ENCODE assay signal across 8 cellular contexts in genomic region chrX:47193475-47194241, GRCh38. TPM values are rescaled to one million over a fixed set of nuclear protein-coding genes. Genes with fewer than 3 reads are reported as not detected.
DNase-seq lines count a peak whose midpoint lies in the region; ATAC-seq, FAIRE-seq and TF ChIP-seq lines count a peak whose summit lies in the region.

TSS of gene UBA1 (plus strand) at chrX:47193829. CDS start at chrX:47198803, 4,974 bp downstream.

- BruUV-seq in endothelial cell of umbilical vein (replicated peaks; lab: Mats Ljungman, UMichigan) = no TSS peak

- H3K27me3 ChIP-seq in endothelial cell of umbilical vein (ENCODE audit: control insufficient read depth in 2 of 2, insufficient read depth in 2 of 2, low read length in 2 of 2) = no peaks in the 10 kb centered on the region

- no peaks in the 10 kb centered on the region for H4K20me1 ChIP-seq in endothelial cell of umbilical vein (replicated peaks; ENCODE audit: control insufficient read depth, extremely low read depth, insufficient read depth, low read length)

- H3K4me2 ChIP-seq in endothelial cell of umbilical vein (ENCODE audit: insufficient read depth, low read length) = peak within 1 kb of the TSS; percentile 79

- H3K27ac ChIP-seq in endothelial cell of umbilical vein (ENCODE audit: insufficient read depth, low read depth, low read length) = peak within 1 kb of the TSS; percentile 76

- peak; percentile 97 for DNase-seq in DMS 273 treated with DMSO at 0.1 percent for 48 hours (lab: John Stamatoyannopoulos, UW)
- peak; percentile 96 for DNase-seq in OCI-M1 (lab: John Stamatoyannopoulos, UW)
- DNase-seq in activated T-cell treated with anti-CD3 and anti-CD28 coated beads for 24 hours (ENCODE audit: low read depth) = peak; percentile 87
- peak; percentile 95 for DNase-seq in endothelial cell of umbilical vein (ENCODE audit: low read depth, low spot score)
- peak; percentile 90 to 97 (median 96) for DNase-seq in mucosa of descending colon
- peak; percentile 95 for DNase-seq in stimulated activated CD8-positive, alpha-beta memory T cell treated with anti-CD3 and anti-CD28 coated beads, Interleukin-4, amount 100 ng/mL, for 24 hours (ENCODE audit: low read depth)

- no peaks in the 10 kb centered on the region for H3K9me3 Mint-ChIP-seq in IgD-negative memory B cell

- H3K27me3 Mint-ChIP-seq in IgD-negative memory B cell = no peaks in the 10 kb centered on the region

- H3K9me1 ChIP-seq in endothelial cell of umbilical vein (replicated peaks; ENCODE audit: control insufficient read depth, extremely low read depth, insufficient read depth, low read length) = no peaks in the 10 kb centered on the region

- peak; percentile 74 for TF ChIP-seq POLR2A in endothelial cell of umbilical vein (IDR thresholded peaks at IDR 0.05; ENCODE audit: low read depth, low read length)

- H3K4me3 ChIP-seq in endothelial cell of umbilical vein (replicated peaks in 1 of 3; ENCODE audit: insufficient read depth in 1 of 3, low read depth in 1 of 3, low read length in 3 of 3) = peak within 1 kb of the TSS; percentile 77 to 88 (median 88)
- H3K4me3 ChIP-seq in mucosa of descending colon = peak within 1 kb of the TSS; percentile 65

- H3K36me3 ChIP-seq in endothelial cell of umbilical vein (ENCODE audit: control insufficient read depth in 2 of 2, extremely low read depth in 1 of 2, insufficient read depth in 2 of 2, low read length in 2 of 2) = peaks cover 2 to 5% of the 10 kb centered on the region in 2 experiments
- no peaks in the 10 kb centered on the region for H3K36me3 ChIP-seq in mucosa of descending colon (ENCODE audit: low read depth)

- ATAC-seq in GM21528 (IDR thresholded peaks at IDR 0.05; ENCODE audit: low FRiP score, unreplicated experiment) = peak; percentile 65
- ATAC-seq in mucosa of descending colon = peak; percentile 93

- H3K4me1 ChIP-seq in endothelial cell of umbilical vein (ENCODE audit: control insufficient read depth, extremely low read depth, insufficient read depth, low read length) (peaks cover 39% of the 10 kb centered on the region), mucosa of descending colon (ENCODE audit: low read depth) (peaks cover 21% of the 10 kb centered on the region)

- intact Hi-C loops in endothelial cell of umbilical vein (cut with micrococcal nuclease) = loop anchor here (1.0 to 5.0 kb wide), 6 partner anchors 24 to 833 kb away; partner anchors contain the start of genes USP11 and ZNF41
- intact Hi-C loops in mucosa of descending colon (cut with DNase I, micrococcal nuclease) = loop anchor here in 1 of 2 donors (10.0 kb wide), 2 partner anchors 191 to 331 kb away; no protein-coding TSS in a partner anchor

- FAIRE-seq in endothelial cell of umbilical vein (lab: Jason Lieb, UNC) = peak; percentile 96

- TF ChIP-seq CTCF in endothelial cell of umbilical vein (IDR thresholded peaks at IDR 0.05; ENCODE audit: extremely low read depth in 1 of 2, insufficient read depth in 1 of 2, low read depth in 1 of 2, low read length in 2 of 2) = peak; percentile 49 to 58
- TF ChIP-seq CTCF in mucosa of descending colon (IDR thresholded peaks at IDR 0.05) = peak; percentile 40

- H3K36me3 Mint-ChIP-seq in IgD-negative memory B cell = no peaks in the 10 kb centered on the region

- peak within 1 kb of the TSS; percentile 38 for H2AFZ ChIP-seq in endothelial cell of umbilical vein (ENCODE audit: low read depth, low read length)

- H3K27ac Mint-ChIP-seq in IgD-negative memory B cell = peak within 1 kb of the TSS; percentile 70 to 100 (median 99)

- dilution Hi-C loops in endothelial cell of umbilical vein (cut with MboI; ENCODE audit: extremely low pct_ligation_motif_present, low sequenced_read_pairs) = no loop called here

- POLR2A ChIA-PET in endothelial cell of umbilical vein (lab: Charles Lee) = no interaction called here

- peak within 1 kb of the TSS; percentile 93 for H3K9ac ChIP-seq in endothelial cell of umbilical vein (replicated peaks; ENCODE audit: extremely low read depth, insufficient read depth, low read length)

- H3K4me3 Mint-ChIP-seq in IgD-negative memory B cell = peak within 1 kb of the TSS; percentile 81 to 100 (median 100)

- peaks cover 41 to 45% (median 43%) of the 10 kb centered on the region in 3 donors for H3K4me1 Mint-ChIP-seq in IgD-negative memory B cell

- peaks cover 58% of the 10 kb centered on the region for H3K79me2 ChIP-seq in endothelial cell of umbilical vein (ENCODE audit: control insufficient read depth, insufficient read depth, low read length)

- CTCF ChIA-PET in endothelial cell of umbilical vein (lab: Charles Lee) = interaction anchor here (1.0 to 1.9 kb wide), 4 partner anchors 118 to 330 kb away, joined by 4 to 12 read pairs (median 7); no protein-coding TSS in a partner anchor

- H3K9me3 ChIP-seq in endothelial cell of umbilical vein (replicated peaks; ENCODE audit: control insufficient read depth, insufficient read depth, low read length) (no peaks in the 10 kb centered on the region), mucosa of descending colon (no peaks in the 10 kb centered on the region)

TF ChIP-seq in endothelial cell of umbilical vein, 7 proteins besides CTCF, POLR2A, EP300 and RAD21:
- TF ChIP-seq MYC (IDR thresholded peaks at IDR 0.05; ENCODE audit: low read depth, low read length) (no peak), POLR2AphosphoS5 (IDR thresholded peaks at IDR 0.05; ENCODE audit: insufficient read depth, low read depth, low read length) (peak; percentile 34), JUN (IDR thresholded peaks at IDR 0.05; ENCODE audit: borderline replicate concordance, insufficient read depth, insufficient read length, low read depth) (peak; percentile 20)

RNA-seq across cellular contexts. Expression of gene UBA1, which starts in this region (rescaled TPM):
- polyA plus RNA-seq in IgD-negative memory B cell = 190 TPM
- total RNA-seq in endothelial cell of umbilical vein = 236 and 237 TPM in 2 replicates
- 297 and 332 TPM in 2 replicates for polyA plus RNA-seq in endothelial cell of umbilical vein
- polyA plus RNA-seq in endothelial cell of umbilical vein (2011; cell fraction: cytosol; rRNA removed) = 210 and 248 TPM in 2 replicates
- 286 and 313 TPM in 2 replicates for polyA plus RNA-seq in endothelial cell of umbilical vein (2011; cell fraction: nucleus; rRNA removed)
- polyA plus RNA-seq in endothelial cell of umbilical vein (2012) = 238 and 242 TPM in 2 replicates
- polyA minus RNA-seq in endothelial cell of umbilical vein = 304 and 332 TPM in 2 replicates
- polyA minus RNA-seq in endothelial cell of umbilical vein (2011; cell fraction: cytosol; rRNA and poly(A)+ RNA removed) = 209 TPM
- polyA minus RNA-seq in endothelial cell of umbilical vein (2011; cell fraction: nucleus; rRNA and poly(A)+ RNA removed) = 90.1 and 104 TPM in 2 replicates
- 100 to 1,000 TPM; 160 to 198 (median 172) TPM for total RNA-seq in mucosa of descending colon

Comparison
In these comparisons a context has a peak if more than half of its experiments do, and no peak if none do; other contexts are left out.
1. Peak in every context shown above with its lines: DNase-seq, ATAC-seq, H3K4me3 ChIP-seq and H3K27ac ChIP-seq.